In the genomic region with DNA sequence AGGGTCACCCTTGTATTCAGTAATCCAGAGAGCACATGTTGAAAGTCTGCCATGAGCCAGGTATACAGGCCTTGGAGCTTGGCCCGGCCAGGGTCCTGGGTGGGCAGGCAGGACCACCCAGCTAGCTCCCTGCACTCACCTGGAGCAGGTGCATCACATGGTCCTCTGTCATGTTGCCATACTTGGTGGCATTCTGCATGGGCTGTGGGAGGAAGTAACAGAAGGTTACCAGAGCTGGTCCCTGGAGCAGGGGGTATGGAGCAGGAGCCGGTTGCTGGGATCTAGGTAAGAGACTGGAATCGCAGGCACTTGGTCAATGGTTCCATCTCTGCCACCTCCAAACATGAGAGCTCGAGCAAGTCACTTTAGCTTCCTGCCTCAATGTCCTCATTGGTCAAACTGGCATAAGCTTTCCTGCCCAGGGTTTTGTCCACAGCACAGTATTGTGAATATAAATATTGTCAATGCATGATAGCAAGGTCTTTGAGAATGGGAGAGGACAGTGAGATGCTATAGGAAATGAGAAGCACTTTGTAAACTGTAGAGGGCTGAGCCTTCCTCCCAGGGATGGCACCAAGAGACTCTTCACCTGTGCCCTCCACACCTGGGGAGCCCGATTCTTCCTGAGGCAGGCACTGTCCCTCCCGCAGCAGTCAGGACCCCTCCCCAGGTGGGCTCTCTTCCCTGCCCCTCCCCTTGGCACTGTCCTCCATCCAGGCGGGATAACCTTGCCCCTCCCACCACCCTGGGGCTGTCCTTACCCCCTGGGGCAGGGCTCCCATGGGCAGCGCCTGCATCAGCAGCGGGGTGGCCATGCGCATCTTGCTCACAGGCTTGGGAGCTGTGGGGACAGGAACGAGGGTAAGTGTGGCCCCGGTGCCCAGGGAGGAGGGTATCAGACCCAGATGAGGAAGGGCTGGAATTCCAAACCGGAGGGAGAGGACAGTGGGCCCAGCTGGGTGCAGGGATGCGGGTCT, we compare ENCODE assay signal across 21 cellular contexts. TPM values are rescaled to one million over a fixed set of nuclear protein-coding genes. Genes with fewer than 3 reads are reported as not detected.
DNase-seq lines count a peak whose midpoint lies in the region; ATAC-seq, FAIRE-seq and TF ChIP-seq lines count a peak whose summit lies in the region.
"Had no signal": no experiment of that assay in that cellular context is flagged by ENCODE, and none has a peak within 500 bp of the region (broad histone marks: within the 10 kb centered on the region; RNA-seq: fewer than 3 reads in every experiment).

No MANE protein-coding gene starts in this region.

- peak overlapping the region; percentile 76 for H3K27ac Mint-ChIP-seq in activated T-cell treated with anti-CD3 and anti-CD28 coated beads, Interleukin-2, amount 50 U/mL, for 24 hours
- peak overlapping the region; percentile 74 for H3K27ac Mint-ChIP-seq in activated T-helper 17 cell treated with anti-CD3 and anti-CD28 coated beads, Interleukin-2, amount 50 U/mL, for 72 hours
- H3K27ac Mint-ChIP-seq in stimulated activated effector memory CD8-positive, alpha-beta T cell treated with anti-CD3 and anti-CD28 coated beads, Interleukin-12 subunit alpha, Interleukin-12 subunit beta, amount 100 ng/mL, for 72 hours, result peak overlapping the region; percentile 83
- H3K27ac Mint-ChIP-seq: CD4-positive, alpha-beta T cell; nephron progenitor cell; type B pancreatic cell had no signal

- peaks cover 82% of the 10 kb centered on the region for H3K36me3 Mint-ChIP-seq in activated T-cell treated with anti-CD3 and anti-CD28 coated beads, Interleukin-2, amount 50 U/mL, for 24 hours (ENCODE audit: low read depth)
- peaks cover 90% of the 10 kb centered on the region for H3K36me3 Mint-ChIP-seq in activated T-helper 17 cell treated with anti-CD3 and anti-CD28 coated beads, Interleukin-2, amount 50 U/mL, for 72 hours (ENCODE audit: low read depth)
- H3K36me3 Mint-ChIP-seq in stimulated activated effector memory CD8-positive, alpha-beta T cell treated with anti-CD3 and anti-CD28 coated beads, Interleukin-12 subunit alpha, Interleukin-12 subunit beta, amount 100 ng/mL, for 72 hours, result peaks cover 99% of the 10 kb centered on the region

- H3K4me3 Mint-ChIP-seq in activated T-cell treated with anti-CD3 and anti-CD28 coated beads, Interleukin-2, amount 50 U/mL, for 24 hours, result no peak overlapping the region
- no peak overlapping the region for H3K4me3 Mint-ChIP-seq in activated T-helper 17 cell treated with anti-CD3 and anti-CD28 coated beads, Interleukin-2, amount 50 U/mL, for 72 hours
- H3K4me3 Mint-ChIP-seq in stimulated activated effector memory CD8-positive, alpha-beta T cell treated with anti-CD3 and anti-CD28 coated beads, Interleukin-12 subunit alpha, Interleukin-12 subunit beta, amount 100 ng/mL, for 72 hours, result no peak overlapping the region
- H3K4me3 Mint-ChIP-seq: CD4-positive, alpha-beta T cell; nephron progenitor cell; type B pancreatic cell had no signal

- no peak for ATAC-seq in activated T-helper 17 cell treated with anti-CD3 and anti-CD28 coated beads, Interleukin-2, amount 50 U/mL, for 72 hours (replicated peaks)
- ATAC-seq in stimulated activated effector memory CD8-positive, alpha-beta T cell treated with anti-CD3 and anti-CD28 coated beads, Interleukin-12 subunit alpha, Interleukin-12 subunit beta, amount 100 ng/mL, for 72 hours, result no peak

- no peaks in the 10 kb centered on the region for H3K27me3 Mint-ChIP-seq in activated T-cell treated with anti-CD3 and anti-CD28 coated beads, Interleukin-2, amount 50 U/mL, for 24 hours
- H3K27me3 Mint-ChIP-seq in activated T-helper 17 cell treated with anti-CD3 and anti-CD28 coated beads, Interleukin-2, amount 50 U/mL, for 72 hours, result no peaks in the 10 kb centered on the region
- H3K27me3 Mint-ChIP-seq: CD4-positive, alpha-beta T cell; type B pancreatic cell had no signal

- TF ChIP-seq POLR2A in GM12892 (IDR thresholded peaks at IDR 0.05; ENCODE audit: low read depth, low read length), result peak; percentile 77

- no peak for DNase-seq in activated T-cell treated with anti-CD3 and anti-CD28 coated beads, Interleukin-2, amount 50 U/mL, for 24 hours
- DNase-seq in activated T-cell treated with anti-CD3 and anti-CD28 coated beads, Interleukin-2, amount 50 U/mL, for 48 hours, result no peak
- no peak for DNase-seq in GM12892 (ENCODE audit: insufficient read length)
- DNase-seq in stimulated activated effector memory CD8-positive, alpha-beta T cell treated with anti-CD3 and anti-CD28 coated beads, Interleukin-12 subunit alpha, Interleukin-12 subunit beta, amount 100 ng/mL, for 72 hours (ENCODE audit: low spot score in 2 of 2), result no peak
- DNase-seq in effector CD8-positive, alpha-beta T cell (lab: John Stamatoyannopoulos, UW), result no peak
- DNase-seq in NCI-H2196 (lab: John Stamatoyannopoulos, UW; ENCODE audit: unreplicated experiment), result no peak
- no peak for DNase-seq in stimulated activated CD4-positive, alpha-beta T cell treated with anti-CD3 and anti-CD28 coated beads, Interleukin-4, amount 100 ng/mL, for 24 hours
- DNase-seq: activated CD4-positive, alpha-beta T cell treated with anti-CD3 and anti-CD28 coated beads for 4 hours; activated T-cell treated with anti-CD3 and anti-CD28 coated beads, Interleukin-2, amount 50 U/mL, for 1 hour; CD4-positive, alpha-beta T cell; glutamatergic neuron; mammary epithelial cell; NCI-H526; nephron progenitor cell; OCI-M1; stimulated activated naive CD4-positive, alpha-beta T cell; T1000 had no signal

- peaks cover 27% of the 10 kb centered on the region for H3K4me1 Mint-ChIP-seq in activated T-cell treated with anti-CD3 and anti-CD28 coated beads, Interleukin-2, amount 50 U/mL, for 24 hours (ENCODE audit: low read depth)
- H3K4me1 Mint-ChIP-seq in activated T-helper 17 cell treated with anti-CD3 and anti-CD28 coated beads, Interleukin-2, amount 50 U/mL, for 72 hours, result peaks cover 12% of the 10 kb centered on the region
- H3K4me1 Mint-ChIP-seq in stimulated activated effector memory CD8-positive, alpha-beta T cell treated with anti-CD3 and anti-CD28 coated beads, Interleukin-12 subunit alpha, Interleukin-12 subunit beta, amount 100 ng/mL, for 72 hours, result peaks cover 52% of the 10 kb centered on the region

- H3K9me3 Mint-ChIP-seq in activated T-cell treated with anti-CD3 and anti-CD28 coated beads, Interleukin-2, amount 50 U/mL, for 24 hours, result no peaks in the 10 kb centered on the region
- no peaks in the 10 kb centered on the region for H3K9me3 Mint-ChIP-seq in activated T-helper 17 cell treated with anti-CD3 and anti-CD28 coated beads, Interleukin-2, amount 50 U/mL, for 72 hours
- H3K9me3 Mint-ChIP-seq in stimulated activated effector memory CD8-positive, alpha-beta T cell treated with anti-CD3 and anti-CD28 coated beads, Interleukin-12 subunit alpha, Interleukin-12 subunit beta, amount 100 ng/mL, for 72 hours, result no peaks in the 10 kb centered on the region
- H3K9me3 Mint-ChIP-seq: CD4-positive, alpha-beta T cell; nephron progenitor cell; type B pancreatic cell had no signal

- FAIRE-seq in GM12892 (lab: Jason Lieb, UNC), result peak; percentile 74

RNA-seq across cellular contexts. Expression of gene CD74, which starts 6.3 kb away (rescaled TPM):
- polyA plus RNA-seq in GM12892 (2012; ENCODE audit: missing spikeins), result 2,617 TPM
- total RNA-seq in activated T-helper 17 cell treated with anti-CD3 and anti-CD28 coated beads, Interleukin-2, amount 50 U/mL, for 72 hours, result 100 to 1,000 TPM; 265 to 629 TPM
- total RNA-seq: A673, Daoy had no signal

RNA-seq across cellular contexts. Expression of gene RPS14, which starts 43.1 kb away (rescaled TPM):
- 4,425 TPM for polyA plus RNA-seq in GM12892 (2012; ENCODE audit: missing spikeins)
- 1,000 to 10,000 TPM; 2,772 to 2,939 TPM for total RNA-seq in activated T-helper 17 cell treated with anti-CD3 and anti-CD28 coated beads, Interleukin-2, amount 50 U/mL, for 72 hours

RNA-seq across cellular contexts. Expression of gene TCOF1, which starts 48.9 kb away (rescaled TPM):
- 24.4 TPM for polyA plus RNA-seq in GM12892 (2012; ENCODE audit: missing spikeins)
- 100 to 1,000 TPM in 1 of 2 donors, 10 to 100 TPM in 1; 55.3 to 117 TPM for total RNA-seq in activated T-helper 17 cell treated with anti-CD3 and anti-CD28 coated beads, Interleukin-2, amount 50 U/mL, for 72 hours
